8 cellular contexts compared by ENCODE assay signal in the genomic region with DNA sequence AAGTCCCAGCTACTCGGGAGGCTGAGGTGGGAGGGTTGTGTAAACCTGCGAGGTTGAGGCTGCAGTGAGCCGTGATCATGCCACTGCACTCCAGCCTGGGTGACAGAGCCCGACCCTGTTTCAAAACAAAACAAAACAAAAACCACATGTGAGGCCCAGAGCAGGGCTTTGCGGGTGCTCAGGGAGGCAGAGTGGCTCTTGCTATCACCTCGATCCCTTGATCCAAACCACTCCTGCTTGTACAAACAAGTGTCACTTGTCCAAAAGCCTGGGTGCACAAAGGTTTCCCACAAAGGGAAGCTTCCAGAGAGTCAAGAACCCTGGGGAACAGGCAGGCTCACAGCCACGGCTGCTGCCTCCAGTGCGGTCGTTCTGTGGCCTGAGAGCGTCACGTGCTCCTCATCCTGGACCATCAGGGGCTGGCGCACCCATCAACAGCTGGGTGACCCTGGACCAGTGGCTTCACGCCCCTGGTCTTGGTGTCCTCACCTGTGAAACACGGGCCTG.
DNase-seq lines count a peak whose midpoint lies in the region; ATAC-seq, FAIRE-seq and TF ChIP-seq lines count a peak whose summit lies in the region.

No MANE protein-coding gene starts in this region.

- H3K36me3 ChIP-seq in duodenal mucosa (ENCODE audit: control insufficient read depth in 1 of 2, insufficient read depth in 2 of 2, low read length in 2 of 2): no peaks in the 10 kb centered on the region
- H3K36me3 ChIP-seq in pancreas: no peaks in the 10 kb centered on the region

- H3K27ac ChIP-seq in duodenal mucosa (ENCODE audit: low read depth, low read length): peak overlapping the region; percentile 65
- peak overlapping the region in 3 of 4 donors; percentile 16 to 63 (median 37) for H3K27ac ChIP-seq in pancreas

- H3K4me1 ChIP-seq in duodenal mucosa (ENCODE audit: control insufficient read depth in 1 of 2, insufficient read depth in 2 of 2, low read length in 2 of 2) (peaks cover 26 to 29% of the 10 kb centered on the region in 2 donors), pancreas (peaks cover 17 to 26% (median 25%) of the 10 kb centered on the region in 3 donors)

- 67% methylated on average over 14 of the region's 14 CpGs for WGBS in pancreas, 2 donors

- ATAC-seq in HG02943 (IDR thresholded peaks at IDR 0.05; ENCODE audit: low read depth, unreplicated experiment): peak; percentile 59
- ATAC-seq in pancreas: no peak
- ATAC-seq in GM19328 (IDR thresholded peaks at IDR 0.05; ENCODE audit: unreplicated experiment): no peak
- ATAC-seq in GM18870 (IDR thresholded peaks at IDR 0.05; ENCODE audit: unreplicated experiment): no peak

- peaks cover 10% of the 10 kb centered on the region for H3K27me3 Mint-ChIP-seq in endothelial cell (ENCODE audit: unreplicated experiment)

- H3K27me3 ChIP-seq in duodenal mucosa (ENCODE audit: control insufficient read depth in 1 of 2, insufficient read depth in 2 of 2, low read length in 2 of 2): no peaks in the 10 kb centered on the region
- no peaks in the 10 kb centered on the region for H3K27me3 ChIP-seq in pancreas

- no peaks in the 10 kb centered on the region for H3K36me3 Mint-ChIP-seq in endothelial cell (ENCODE audit: low read depth, unreplicated experiment)

- no peak for FAIRE-seq in pancreas (lab: Jason Lieb, UNC)

- DNase-seq in COLO668 (lab: John Stamatoyannopoulos, UW; ENCODE audit: unreplicated experiment): peak; percentile 67
- DNase-seq in T-helper 22 cell (ENCODE audit: low read depth): peak; percentile 55
- peak in 3 of 6 donors; percentile 43 to 56 (median 48) for DNase-seq in pancreas
- DNase-seq in endothelial cell (ENCODE audit: low spot score): no peak

- H3K9me3 Mint-ChIP-seq in endothelial cell (ENCODE audit: unreplicated experiment): no peaks in the 10 kb centered on the region

- no peak overlapping the region for H3K4me3 Mint-ChIP-seq in endothelial cell (ENCODE audit: unreplicated experiment)

- intact Hi-C loops in pancreas (cut with DNase I): no loop called here

- peak overlapping the region in 1 of 2 donors; percentile 39 for H3K9ac ChIP-seq in duodenal mucosa (ENCODE audit: low read depth in 1 of 2, low read length in 2 of 2)

- TF ChIP-seq CTCF in pancreas (IDR thresholded peaks at IDR 0.05) (no peak), endothelial cell (IDR thresholded peaks at IDR 0.05; ENCODE audit: unreplicated experiment) (no peak)

- H3K9me3 ChIP-seq in duodenal mucosa (ENCODE audit: control insufficient read depth in 1 of 2, low read length in 2 of 2) (no peaks in the 10 kb centered on the region), pancreas (no peaks in the 10 kb centered on the region)

- no peak overlapping the region for H3K27ac Mint-ChIP-seq in endothelial cell (ENCODE audit: unreplicated experiment)

- H3K4me3 ChIP-seq in duodenal mucosa (ENCODE audit: low read depth in 1 of 2, low read length in 2 of 2) (peak overlapping the region in 1 of 2 donors; percentile 16), pancreas (no peak overlapping the region)

- peaks cover 12% of the 10 kb centered on the region for H3K4me1 Mint-ChIP-seq in endothelial cell (ENCODE audit: unreplicated experiment)
